In the genomic region with DNA sequence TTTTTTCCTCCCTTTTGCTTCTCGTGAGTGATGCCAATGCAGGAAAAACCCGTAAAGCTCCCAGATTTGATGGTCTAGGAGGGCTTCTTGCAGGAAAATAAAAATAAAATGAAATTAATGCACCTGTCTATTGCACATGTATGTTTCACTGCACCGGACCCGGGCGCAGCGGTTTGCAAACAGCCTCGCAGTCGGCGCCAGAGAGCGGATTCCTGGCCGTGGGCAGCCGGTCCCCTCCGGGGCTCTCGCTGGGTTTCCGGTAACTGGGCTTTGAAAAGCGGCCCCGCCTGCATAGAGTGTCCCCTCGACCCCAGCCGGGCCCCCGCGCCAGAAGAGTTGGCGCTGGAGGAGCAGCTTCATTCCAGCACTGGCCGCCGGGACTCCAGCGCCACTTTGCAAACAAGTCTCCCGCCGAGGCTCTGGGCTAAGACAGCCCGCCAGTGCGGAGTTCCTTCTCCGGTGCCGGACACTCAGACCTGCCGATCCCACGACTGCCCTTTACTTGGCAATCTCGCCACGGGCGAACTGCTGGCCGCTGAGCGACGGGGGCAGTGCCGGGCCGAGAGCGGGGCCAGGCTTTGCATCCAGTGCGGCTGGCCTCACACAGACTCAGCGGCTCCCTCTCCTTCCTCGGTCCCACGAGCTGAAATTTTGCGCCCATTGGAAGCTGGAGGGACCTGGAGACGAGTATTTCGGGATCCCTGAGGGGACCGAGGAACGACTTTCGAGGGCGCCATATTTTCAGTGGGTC, we compare ENCODE assay signal across 8 cellular contexts. TPM values are rescaled to one million over a fixed set of nuclear protein-coding genes. Genes with fewer than 3 reads are reported as not detected.
A peak's percentile ranks its signal among the peaks of the same experiment; 100 is the strongest.
DNase-seq lines count a peak whose midpoint lies in the region; ATAC-seq and TF ChIP-seq lines count a peak whose summit lies in the region.

No MANE protein-coding gene starts in this region.

- peaks cover 9 to 22% (median 18%) of the 10 kb centered on the region in 3 donors for H3K4me1 ChIP-seq in skeletal muscle tissue (ENCODE audit: control insufficient read depth in 3 of 3, insufficient read depth in 3 of 3, low read length in 3 of 3)

- ATAC-seq in HG03280 (IDR thresholded peaks at IDR 0.05; ENCODE audit: unreplicated experiment): peak; percentile 25

- no peak for TF ChIP-seq CTCF in cardiac fibroblast (IDR thresholded peaks at IDR 0.05; ENCODE audit: low read depth, low read length)

- peaks cover 0 to 3% (median 0%) of the 10 kb centered on the region in 3 donors for H3K36me3 ChIP-seq in skeletal muscle tissue (ENCODE audit: control insufficient read depth in 3 of 3, insufficient read depth in 3 of 3, low read length in 3 of 3)

- H3K27me3 ChIP-seq in skeletal muscle tissue (ENCODE audit: control insufficient read depth in 3 of 3, insufficient read depth in 3 of 3, low read length in 3 of 3): no peaks in the 10 kb centered on the region

- DNase-seq in SIG-M5 treated with dmso at 0.1 percent for 504 hours (lab: John Stamatoyannopoulos, UW; ENCODE audit: unreplicated experiment) (peak; percentile 25), SIG-M5 (lab: John Stamatoyannopoulos, UW) (no peak), SW480 (ENCODE audit: low spot score) (peak; percentile 23), cardiac fibroblast (ENCODE audit: low read depth in 2 of 2) (peak; percentile 41 to 60), inferior parietal cortex (ENCODE audit: extremely low spot score) (peak; percentile 63), NCI-H2029 (lab: John Stamatoyannopoulos, UW) (no peak)

- no peaks in the 10 kb centered on the region for H3K9me3 ChIP-seq in skeletal muscle tissue (ENCODE audit: control insufficient read depth in 3 of 3, low read length in 3 of 3)

- H3K4me3 ChIP-seq in cardiac fibroblast (replicated peaks in 1 of 2; ENCODE audit: low read depth in 2 of 2, low read length in 2 of 2) (peak overlapping the region; percentile 98), skeletal muscle tissue (ENCODE audit: low read length in 3 of 3) (peak overlapping the region; percentile 93 to 97 (median 96))

- peak overlapping the region; percentile 91 to 98 (median 97) for H3K9ac ChIP-seq in skeletal muscle tissue (ENCODE audit: low read depth in 1 of 3, low read length in 3 of 3)

- H3K27ac ChIP-seq in skeletal muscle tissue (ENCODE audit: low read depth, low read length): peak overlapping the region; percentile 78

RNA-seq across cellular contexts. Expression of a gene that starts 0.6 kb away (rescaled TPM):
- 89.2 TPM for total RNA-seq in skeletal muscle tissue

Comparison
In these comparisons a context has a peak if more than half of its experiments do, and no peak if none do; other contexts are left out.
1. DNase-seq: peak in SIG-M5 treated with dmso at 0.1 percent for 504 hours (single experiment), SW480 (single experiment), cardiac fibroblast (2 of 2) and inferior parietal cortex (single experiment); none in SIG-M5 (single experiment) and NCI-H2029 (single experiment).